Comparison of ENCODE assay signal across 1 cellular context in genomic region chrX:119763175-119763574, GRCh38.
TF ChIP-seq lines count a peak whose summit lies in the region.

No MANE protein-coding gene starts in this region.

TF ChIP-seq in HepG2, 621 proteins besides CTCF, POLR2A, EP300 and RAD21:
- TF ChIP-seq, protein P1, sequence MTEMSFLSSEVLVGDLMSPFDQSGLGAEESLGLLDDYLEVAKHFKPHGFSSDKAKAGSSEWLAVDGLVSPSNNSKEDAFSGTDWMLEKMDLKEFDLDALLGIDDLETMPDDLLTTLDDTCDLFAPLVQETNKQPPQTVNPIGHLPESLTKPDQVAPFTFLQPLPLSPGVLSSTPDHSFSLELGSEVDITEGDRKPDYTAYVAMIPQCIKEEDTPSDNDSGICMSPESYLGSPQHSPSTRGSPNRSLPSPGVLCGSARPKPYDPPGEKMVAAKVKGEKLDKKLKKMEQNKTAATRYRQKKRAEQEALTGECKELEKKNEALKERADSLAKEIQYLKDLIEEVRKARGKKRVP (CRISPR knock-in tag; IDR thresholded peaks at IDR 0.05), result peak in 1 of 2 experiments; percentile 79; a peak in 2 of 4 replicates
- TF ChIP-seq SSRP1 (CRISPR knock-in tag; IDR thresholded peaks at IDR 0.05), result no peak
- TF ChIP-seq, protein P2, sequence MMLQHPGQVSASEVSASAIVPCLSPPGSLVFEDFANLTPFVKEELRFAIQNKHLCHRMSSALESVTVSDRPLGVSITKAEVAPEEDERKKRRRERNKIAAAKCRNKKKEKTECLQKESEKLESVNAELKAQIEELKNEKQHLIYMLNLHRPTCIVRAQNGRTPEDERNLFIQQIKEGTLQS (CRISPR knock-in tag; IDR thresholded peaks at IDR 0.05), result 0 out of 2 replicates have a peak, but pooled peaks have one; percentile 28
- TF ChIP-seq ZNF709 (CRISPR knock-in tag; IDR thresholded peaks at IDR 0.05), result no peak
- peak; percentile 68 for TF ChIP-seq CEBPG (CRISPR knock-in tag; IDR thresholded peaks at IDR 0.05)
- TF ChIP-seq BRCA1 (CRISPR knock-in tag; IDR thresholded peaks at IDR 0.05), result no peak
- no peak for TF ChIP-seq ZNF737 (CRISPR knock-in tag; IDR thresholded peaks at IDR 0.05; ENCODE audit: borderline replicate concordance)
- TF ChIP-seq CEBPB (IDR thresholded peaks at IDR 0.05; ENCODE audit: borderline replicate concordance, low read depth, low read length), result peak; percentile 39; the same call in 1 of the 2 replicates
